In the genomic region with DNA sequence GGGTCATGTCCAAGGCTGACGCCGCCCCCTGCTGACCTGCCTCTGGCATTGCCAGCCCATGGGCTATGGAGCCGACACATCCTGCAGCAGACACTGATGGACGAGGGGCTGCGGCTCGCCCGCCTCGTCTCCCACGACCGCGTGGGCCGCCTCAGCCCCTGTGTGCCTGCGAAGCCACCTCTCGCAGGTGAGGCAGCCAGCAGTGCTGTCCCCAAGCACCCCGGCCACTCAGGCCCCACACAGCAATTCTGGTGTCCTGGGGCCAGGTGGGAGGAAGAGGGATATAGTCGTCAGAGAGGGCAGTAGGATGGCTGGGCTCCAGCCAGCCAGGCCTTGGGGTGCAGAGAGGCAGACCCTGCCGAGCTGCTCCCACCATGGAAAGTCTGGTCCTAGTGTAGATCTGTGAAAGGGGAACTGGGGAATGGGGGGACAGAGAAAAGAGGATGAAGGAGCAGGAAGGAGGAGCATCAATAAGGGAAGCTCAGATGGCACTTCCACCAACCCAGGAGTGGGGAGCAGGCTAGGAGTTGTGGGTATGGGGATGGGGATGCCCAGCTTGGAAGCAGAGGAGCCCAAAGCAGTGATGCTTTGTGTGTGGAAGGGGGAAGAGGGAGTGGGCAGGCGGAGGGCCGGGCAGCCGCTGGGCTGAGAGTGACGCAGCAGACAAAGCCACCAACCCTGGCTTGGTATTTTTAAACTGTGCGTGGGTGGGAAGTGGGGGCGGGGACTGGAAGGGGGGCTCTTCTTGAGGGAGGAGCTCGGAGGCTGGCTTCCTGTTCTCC, we compare ENCODE assay signal across 8 cellular contexts. TPM values are rescaled to one million over a fixed set of nuclear protein-coding genes. Genes with fewer than 3 reads are reported as not detected.
DNase-seq lines count a peak whose midpoint lies in the region; ATAC-seq, FAIRE-seq and TF ChIP-seq lines count a peak whose summit lies in the region.

No MANE protein-coding gene starts in this region.

- H3K4ac ChIP-seq in trophoblast cell (ENCODE audit: low read depth, low read length) = peak overlapping the region; percentile 42

- H3K27ac ChIP-seq in 22Rv1 (peak overlapping the region; percentile 47; the same call in 1 of the 2 replicates), OCI-LY3 (ENCODE audit: low read length) (no peak overlapping the region), trophoblast cell (ENCODE audit: low read depth, low read length) (peak overlapping the region; percentile 71)

- H3K14ac ChIP-seq in trophoblast cell (ENCODE audit: low read length) = peak overlapping the region; percentile 43

- H3K36me3 ChIP-seq in OCI-LY3 (replicated peaks; ENCODE audit: low read depth, low read length) = peaks cover 29% of the 10 kb centered on the region
- peaks cover 58 to 67% of the 10 kb centered on the region in 2 experiments for H3K36me3 ChIP-seq in trophoblast cell (ENCODE audit: control insufficient read depth in 1 of 2, insufficient read depth in 2 of 2, low read length in 2 of 2)

- peak; percentile 47 for ATAC-seq in GM18868 (IDR thresholded peaks at IDR 0.05; ENCODE audit: unreplicated experiment)
- ATAC-seq in HG03520 (IDR thresholded peaks at IDR 0.05; ENCODE audit: unreplicated experiment) = no peak

- H2BK120ac ChIP-seq in trophoblast cell (ENCODE audit: insufficient read depth, low read length, poor library complexity) = peak overlapping the region; percentile 57

- H3K79me2 ChIP-seq in OCI-LY3 (ENCODE audit: low read length) = no peaks in the 10 kb centered on the region
- H3K79me2 ChIP-seq in trophoblast cell (ENCODE audit: control insufficient read depth, insufficient read depth, low read length, poor library complexity) = peaks cover 14% of the 10 kb centered on the region

- WGBS in trophoblast cell (ENCODE audit: extremely low coverage, insufficient coverage, insufficient read length) = no CpG with 5 or more reads among the region's 24 CpGs

- H2AFZ ChIP-seq in OCI-LY3 (ENCODE audit: low read depth, low read length) (no peak overlapping the region), trophoblast cell (ENCODE audit: insufficient read depth, low read length, poor library complexity) (no peak overlapping the region)

- peak in 3 of 4 experiments; percentile 25 to 40 (median 26) for DNase-seq in activated naive CD4-positive, alpha-beta T cell (lab: John Stamatoyannopoulos, UW)
- peak; percentile 68 for DNase-seq in foreskin melanocyte
- DNase-seq in trophoblast cell = peak in 1 of 2 donors; percentile 49
- peak; percentile 78 for DNase-seq in urothelium cell line (ENCODE audit: low spot score)

- FAIRE-seq in urothelium cell line (lab: Jason Lieb, UNC) = peak; percentile 79

- H3K4me2 ChIP-seq in OCI-LY3 (ENCODE audit: low read length) = peak overlapping the region; percentile 52
- peak overlapping the region; percentile 23 for H3K4me2 ChIP-seq in trophoblast cell (ENCODE audit: low read length)

- peaks cover 25% of the 10 kb centered on the region for H3K4me1 ChIP-seq in OCI-LY3 (ENCODE audit: low read length)
- H3K4me1 ChIP-seq in trophoblast cell (ENCODE audit: control insufficient read depth in 1 of 2, insufficient read depth in 2 of 2, low read length in 2 of 2) = peaks cover 18 to 22% of the 10 kb centered on the region in 2 experiments

- H3K23ac ChIP-seq in trophoblast cell (ENCODE audit: low read length) = no peak overlapping the region

- peak overlapping the region; percentile 34 for H4K8ac ChIP-seq in trophoblast cell (ENCODE audit: low read depth, low read length)

- H3K4me3 ChIP-seq in OCI-LY3 (ENCODE audit: low read length) = no peak overlapping the region
- H3K4me3 ChIP-seq in trophoblast cell (ENCODE audit: low read depth, low read length) = no peak overlapping the region

- H3K27me3 ChIP-seq in OCI-LY3 (ENCODE audit: low read depth, low read length) = no peaks in the 10 kb centered on the region
- H3K27me3 ChIP-seq in trophoblast cell (ENCODE audit: insufficient read depth, low read length) = no peaks in the 10 kb centered on the region

- H2BK5ac ChIP-seq in trophoblast cell (ENCODE audit: low read depth, low read length, poor library complexity) = peak overlapping the region; percentile 35

- H2AK5ac ChIP-seq in trophoblast cell (ENCODE audit: low read length) = peak overlapping the region; percentile 84

- H4K20me1 ChIP-seq in OCI-LY3 (ENCODE audit: insufficient read depth, low read length) = peaks cover 21% of the 10 kb centered on the region

- no peaks in the 10 kb centered on the region for H3K9me3 ChIP-seq in OCI-LY3 (ENCODE audit: insufficient read depth, low read length)
- peaks cover 2% of the 10 kb centered on the region for H3K9me3 ChIP-seq in trophoblast cell (ENCODE audit: insufficient read depth, low read depth, low read length)

- H3K9ac ChIP-seq in OCI-LY3 (ENCODE audit: low read length) (no peak overlapping the region), trophoblast cell (ENCODE audit: low read length) (no peak overlapping the region)

- TF ChIP-seq CTCF in 22Rv1 (IDR thresholded peaks at IDR 0.05) (peak; percentile 87), OCI-LY3 (IDR thresholded peaks at IDR 0.05; ENCODE audit: low read depth, low read length) (peak; percentile 62)

- peak overlapping the region; percentile 84 for H4K91ac ChIP-seq in trophoblast cell (ENCODE audit: low read depth, low read length)

- H2BK12ac ChIP-seq in trophoblast cell (ENCODE audit: low read length) = peak overlapping the region; percentile 32

- H3K79me1 ChIP-seq in trophoblast cell (ENCODE audit: low read length) = peaks cover 16% of the 10 kb centered on the region

- H3K18ac ChIP-seq in trophoblast cell (ENCODE audit: low read length) = peak overlapping the region; percentile 48

- H4K12ac ChIP-seq in trophoblast cell (ENCODE audit: low read depth, low read length) = peak overlapping the region; percentile 56

RNA-seq across cellular contexts. Expression of gene NAB2, which starts 4.7 kb away (rescaled TPM):
- polyA plus RNA-seq in trophoblast cell (2013) = 26.6 and 26.8 TPM in 2 replicates

RNA-seq across cellular contexts. Expression of gene NEMP1, which starts 15.0 kb away (rescaled TPM):
- polyA plus RNA-seq in trophoblast cell (2013) = 11.6 and 12.1 TPM in 2 replicates

RNA-seq across cellular contexts. Expression of gene STAT6, which starts 17.6 kb away (rescaled TPM):
- polyA plus RNA-seq in trophoblast cell (2013) = 48.8 and 53.2 TPM in 2 replicates

RNA-seq across cellular contexts. Expression of gene LRP1, which starts 34.7 kb away (rescaled TPM):
- polyA plus RNA-seq in trophoblast cell (2013) = 45.9 and 49.7 TPM in 2 replicates

RNA-seq across cellular contexts. Expression of gene MYO1A, which starts 43.7 kb away (rescaled TPM):
- 0.04 TPM in 1 of 2 replicates, not detected in the other for polyA plus RNA-seq in trophoblast cell (2013)
